ENCODE assay signal across 9 cellular contexts in genomic region chrX:50813843-50814661, GRCh38. TPM values are rescaled to one million over a fixed set of nuclear protein-coding genes. Genes with fewer than 3 reads are reported as not detected.
DNase-seq lines count a peak whose midpoint lies in the region; ATAC-seq lines count a peak whose summit lies in the region.
"Had no signal": no experiment of that assay in that cellular context is flagged by ENCODE, and none has a peak within 500 bp of the region (broad histone marks: within the 10 kb centered on the region; RNA-seq: fewer than 3 reads in every experiment).

TSS of gene SHROOM4 (minus strand) at chrX:50814194. CDS start at chrX:50814018, 176 bp downstream.

- H3K4me3 Mint-ChIP-seq in stimulated activated memory B cell treated with anti-CD40 and anti-IgM and Interleukin-4, amounts not matched to agents 10 μg/mL and 1 μg/mL and 100 μg/mL, for 72 hours, result peak within 1 kb of the TSS; percentile 36
- no peak within 1 kb of the TSS for H3K4me3 Mint-ChIP-seq in T-helper 2 cell treated with Interferon-gamma antibody and Interleukin-4, amounts not matched to agents 5 μg/mL and 100 μg/mL, for 36 hours

- DNase-seq in DMS53 (lab: John Stamatoyannopoulos, UW) (peak; percentile 34), DMS53 treated with DMSO at 0.1 percent for 48 hours (lab: John Stamatoyannopoulos, UW; ENCODE audit: unreplicated experiment) (no peak), dermis blood vessel endothelial cell (peak; percentile 76), left kidney (ENCODE audit: low read depth, low spot score) (peak; percentile 88), KG1 (lab: John Stamatoyannopoulos, UW) (no peak), NCI-H345 (lab: John Stamatoyannopoulos, UW) (no peak)
- no peak for DNase-seq in T-helper 2 cell treated with Interferon-gamma antibody and Interleukin-4, amounts not matched to agents 5 μg/mL and 100 μg/mL, for 36 hours (ENCODE audit: low spot score)

- H3K4me1 Mint-ChIP-seq in stimulated activated memory B cell treated with anti-CD40 and anti-IgM and Interleukin-4, amounts not matched to agents 10 μg/mL and 1 μg/mL and 100 μg/mL, for 72 hours, result peaks cover 4% of the 10 kb centered on the region
- peaks cover 4% of the 10 kb centered on the region for H3K4me1 Mint-ChIP-seq in T-helper 2 cell treated with Interferon-gamma antibody and Interleukin-4, amounts not matched to agents 5 μg/mL and 100 μg/mL, for 36 hours (ENCODE audit: low read depth)

- H3K27me3 Mint-ChIP-seq in stimulated activated memory B cell treated with anti-CD40 and anti-IgM and Interleukin-4, amounts not matched to agents 10 μg/mL and 1 μg/mL and 100 μg/mL, for 72 hours, result peaks cover 48% of the 10 kb centered on the region
- peaks cover 38% of the 10 kb centered on the region for H3K27me3 Mint-ChIP-seq in T-helper 2 cell treated with Interferon-gamma antibody and Interleukin-4, amounts not matched to agents 5 μg/mL and 100 μg/mL, for 36 hours (ENCODE audit: low read depth)

- H3K9me3 Mint-ChIP-seq in stimulated activated memory B cell treated with anti-CD40 and anti-IgM and Interleukin-4, amounts not matched to agents 10 μg/mL and 1 μg/mL and 100 μg/mL, for 72 hours, result peaks cover 5% of the 10 kb centered on the region
- no peaks in the 10 kb centered on the region for H3K9me3 Mint-ChIP-seq in T-helper 2 cell treated with Interferon-gamma antibody and Interleukin-4, amounts not matched to agents 5 μg/mL and 100 μg/mL, for 36 hours

- H3K36me3 Mint-ChIP-seq in stimulated activated memory B cell treated with anti-CD40 and anti-IgM and Interleukin-4, amounts not matched to agents 10 μg/mL and 1 μg/mL and 100 μg/mL, for 72 hours, result no peaks in the 10 kb centered on the region
- no peaks in the 10 kb centered on the region for H3K36me3 Mint-ChIP-seq in T-helper 2 cell treated with Interferon-gamma antibody and Interleukin-4, amounts not matched to agents 5 μg/mL and 100 μg/mL, for 36 hours (ENCODE audit: low read depth)

- H3K27ac Mint-ChIP-seq in stimulated activated memory B cell treated with anti-CD40 and anti-IgM and Interleukin-4, amounts not matched to agents 10 μg/mL and 1 μg/mL and 100 μg/mL, for 72 hours, result no peak within 1 kb of the TSS
- no peak within 1 kb of the TSS for H3K27ac Mint-ChIP-seq in T-helper 2 cell treated with Interferon-gamma antibody and Interleukin-4, amounts not matched to agents 5 μg/mL and 100 μg/mL, for 36 hours

- ATAC-seq in stimulated activated memory B cell treated with anti-CD40 and anti-IgM and Interleukin-4, amounts not matched to agents 10 μg/mL and 1 μg/mL and 100 μg/mL, for 72 hours, result no peak

RNA-seq across cellular contexts. Expression of gene SHROOM4, which starts in this region (rescaled TPM):
- 39.0 and 47.0 TPM in 2 replicates for total RNA-seq in dermis blood vessel endothelial cell
- total RNA-seq: T-helper 1 cell treated with Interleukin-12 subunit alpha and Interleukin-12 subunit beta and Interleukin-4 antibody, amounts not matched to agents 30 ng/mL and 1 ng/mL, for 36 hours had no signal

Comparison
In these comparisons a context has a peak if more than half of its experiments do, and no peak if none do; other contexts are left out.
1. DNase-seq: peak in DMS53 (single experiment), dermis blood vessel endothelial cell (single experiment) and left kidney (single experiment); none in DMS53 treated with DMSO at 0.1 percent for 48 hours (single experiment), KG1 (single experiment), T-helper 2 cell treated with Interferon-gamma antibody and Interleukin-4, amounts not matched to agents 5 μg/mL and 100 μg/mL, for 36 hours (single experiment) and NCI-H345 (single experiment).